In genomic region chr4:67158669-67159068, GRCh38 we compare ENCODE assay signal across 19 cellular contexts.
"Had no signal": no experiment of that assay in that cellular context is flagged by ENCODE, and none has a peak within 500 bp of the region (broad histone marks: within the 10 kb centered on the region; RNA-seq: fewer than 3 reads in every experiment).

No MANE protein-coding gene starts in this region.

- H3K4me1 ChIP-seq: gastrocnemius medialis, prostate gland, right lobe of liver, tibial nerve, upper lobe of left lung had no signal

- H3K36me3 ChIP-seq: gastrocnemius medialis, prostate gland, right lobe of liver, thoracic aorta, tibial nerve, upper lobe of left lung had no signal

- ATAC-seq: naive thymus-derived CD4-positive, alpha-beta T cell; right lobe of liver; stimulated activated naive B cell treated with anti-CD40 and anti-IgM and Interleukin-4, amounts not matched to agents 10 μg/mL and 1 μg/mL and 100 μg/mL, for 72 hours had no signal

- H3K9me3 ChIP-seq: gastrocnemius medialis, prostate gland, right lobe of liver, thoracic aorta, tibial nerve, upper lobe of left lung had no signal

- H3K27me3 ChIP-seq: dorsolateral prefrontal cortex, gastrocnemius medialis, tibial nerve, upper lobe of left lung had no signal

- DNase-seq: dorsolateral prefrontal cortex; effector CD4-positive, alpha-beta T cell; foreskin fibroblast; gastrocnemius medialis; hypothalamus; immature natural killer cell; mesendoderm; midbrain; naive thymus-derived CD4-positive, alpha-beta T cell; nucleus accumbens; right lobe of liver; small intestine; stimulated activated CD4-positive, alpha-beta T cell treated with anti-CD3 and anti-CD28 coated beads, Interleukin-15, amount 100 ng/mL, for 24 hours; stimulated activated CD4-positive, alpha-beta T cell treated with anti-CD3 and anti-CD28 coated beads, Interleukin-2, amount 100 ng/mL, for 48 hours; stimulated activated naive B cell treated with anti-CD40 and anti-IgM and Interleukin-4, amounts not matched to agents 10 μg/mL and 1 μg/mL and 100 μg/mL, for 72 hours; upper lobe of left lung had no signal

- H3K4me3 ChIP-seq: dorsolateral prefrontal cortex, gastrocnemius medialis, prostate gland, right lobe of liver, thoracic aorta, tibial nerve, upper lobe of left lung had no signal

- H3K27ac ChIP-seq: dorsolateral prefrontal cortex, gastrocnemius medialis, prostate gland, right lobe of liver, thoracic aorta, tibial nerve, upper lobe of left lung had no signal
